11 cellular contexts compared by ENCODE assay signal in genomic region chr1:241610056-241610815, GRCh38. TPM values are rescaled to one million over a fixed set of nuclear protein-coding genes. Genes with fewer than 3 reads are reported as not detected.
DNase-seq lines count a peak whose midpoint lies in the region; ATAC-seq, FAIRE-seq and TF ChIP-seq lines count a peak whose summit lies in the region.
"Had no signal": no experiment of that assay in that cellular context is flagged by ENCODE, and none has a peak within 500 bp of the region (broad histone marks: within the 10 kb centered on the region; RNA-seq: fewer than 3 reads in every experiment).

No MANE protein-coding gene starts in this region.

- H3K79me2 ChIP-seq in astrocyte (ENCODE audit: insufficient read depth, low read length) (no peaks in the 10 kb centered on the region), HepG2 (ENCODE audit: insufficient read depth, low read length) (no peaks in the 10 kb centered on the region)

- peak; percentile 39; the same call in 2 of the 3 replicates for ATAC-seq in HepG2
- no peak for ATAC-seq in aorta (ENCODE audit: low FRiP score)
- ATAC-seq in psoas muscle, result no peak
- no peak for ATAC-seq in GM18519 (IDR thresholded peaks at IDR 0.05; ENCODE audit: low FRiP score, unreplicated experiment)

- in situ Hi-C loops in HepG2 (cut with HindIII; ENCODE audit: extremely low pct_ligation_motif_present, low pct_unique_long_range_greater_than_20kb), result loop anchor here (5.0 kb wide), 1 partner anchor 227 kb away; no protein-coding TSS in a partner anchor

- H2AFZ ChIP-seq in astrocyte (ENCODE audit: low read depth, low read length) (no peak overlapping the region), HepG2 (ENCODE audit: low read length) (no peak overlapping the region)

- intact Hi-C loops in HepG2 (cut with micrococcal nuclease; ENCODE audit: unreplicated experiment), result loop anchor here (5.0 kb wide), 1 partner anchor 78 kb away; the partner anchor contains the start of gene KMO
- intact Hi-C loops in aorta (cut with DNase I), result loop anchor here (2.0 to 5.0 kb wide), 2 partner anchors 222 to 225 kb away; no protein-coding TSS in a partner anchor
- intact Hi-C loops in psoas muscle (cut with DNase I), result no loop called here

- peak; percentile 61 for DNase-seq in DMS153 treated with DMSO at 0.1 percent for 48 hours (lab: John Stamatoyannopoulos, UW; ENCODE audit: unreplicated experiment)
- peak; percentile 31 for DNase-seq in NCI-H2107 (lab: John Stamatoyannopoulos, UW)
- no peak for DNase-seq in astrocyte (ENCODE audit: low read depth)
- peak; percentile 23 for DNase-seq in HepG2 (ENCODE audit: low spot score)
- DNase-seq in aorta, result no peak
- no peak for DNase-seq in psoas muscle
- no peak for DNase-seq in coronary artery (ENCODE audit: low spot score)
- DNase-seq: ovary had no signal

- TF ChIP-seq CTCF in astrocyte (IDR thresholded peaks at IDR 0.05; ENCODE audit: insufficient read depth, low read depth, low read length), result no peak
- no peak for TF ChIP-seq CTCF in HepG2 (CRISPR knock-in tag; IDR thresholded peaks at IDR 0.05)
- no peak for TF ChIP-seq CTCF in psoas muscle (IDR thresholded peaks at IDR 0.05)
- TF ChIP-seq CTCF in coronary artery (IDR thresholded peaks at IDR 0.05), result no peak

- H3K27me3 Mint-ChIP-seq in astrocyte (ENCODE audit: low read depth, unreplicated experiment), result no peaks in the 10 kb centered on the region

- H3K27ac ChIP-seq in astrocyte (ENCODE audit: low read depth, low read length) (no peak overlapping the region), HepG2 (ENCODE audit: extremely low read length, insufficient read depth, low read length) (no peak overlapping the region), aorta (ENCODE audit: low read depth in 1 of 2, low read length in 2 of 2) (no peak overlapping the region), psoas muscle (no peak overlapping the region), coronary artery (no peak overlapping the region)
- H3K27ac ChIP-seq: C4-2B, ovary had no signal

- peaks cover 33% of the 10 kb centered on the region for H3K4me1 ChIP-seq in astrocyte (ENCODE audit: insufficient read depth, low read length)
- peaks cover 19% of the 10 kb centered on the region for H3K4me1 ChIP-seq in HepG2 (ENCODE audit: insufficient read depth, low read length)
- H3K4me1 ChIP-seq in aorta (ENCODE audit: control insufficient read depth in 1 of 2, insufficient read depth in 2 of 2, low read length in 2 of 2), result no peaks in the 10 kb centered on the region
- H3K4me1 ChIP-seq in psoas muscle, result peaks cover 4% of the 10 kb centered on the region

- TF ChIP-seq RAD21 in HepG2 (CRISPR knock-in tag; IDR thresholded peaks at IDR 0.05), result no peak

- H4K20me1 ChIP-seq in astrocyte (ENCODE audit: insufficient read depth, low read length), result no peaks in the 10 kb centered on the region
- no peaks in the 10 kb centered on the region; the same call in 1 of the 2 replicates for H4K20me1 ChIP-seq in HepG2 (ENCODE audit: insufficient read depth, low read length)

- H3K27ac Mint-ChIP-seq in astrocyte (ENCODE audit: unreplicated experiment), result no peak overlapping the region

- H3K9ac ChIP-seq in astrocyte (ENCODE audit: low read length) (no peak overlapping the region), HepG2 (ENCODE audit: insufficient read depth, low read depth, low read length) (no peak overlapping the region)

- CTCF ChIA-PET in HepG2 (lab: Yijun Ruan, JAX; ENCODE audit: low intra/inter-chr PET ratio, low total read pairs), result interaction anchor here (0.7 to 3.9 kb wide), 3 partner anchors 17 to 225 kb away, joined by 3 to 38 read pairs (median 17); partner anchors contain the start of genes CHML and OPN3

- 55% methylated on average over 8 of the region's 8 CpGs for WGBS in HepG2 (ENCODE audit: low lambda C conversion rate)
- WGBS in aorta, 2 donors, result 34 to 36% methylated on average over 8 of the region's 8 CpGs
- WGBS in psoas muscle, 3 donors, result 35 to 36% (median 35%) methylated on average over 8 of the region's 8 CpGs

- no TSS peak for BruUV-seq in HepG2 (replicated peaks; lab: Mats Ljungman, UMichigan)

- H3K4me2 ChIP-seq in astrocyte (ENCODE audit: low read length) (peak overlapping the region; percentile 8), HepG2 (ENCODE audit: low read depth, low read length) (no peak overlapping the region)

- POLR2A ChIA-PET in HepG2 (lab: Yijun Ruan, JAX), result interaction anchor here (1.4 kb wide), 1 partner anchor 32 kb away, joined by 5 read pairs; no protein-coding TSS in a partner anchor

- no peak overlapping the region for H3K4me3 ChIP-seq in astrocyte (ENCODE audit: insufficient read depth, low read depth, low read length)
- H3K4me3 ChIP-seq in HepG2 (replicated peaks in 1 of 3; ENCODE audit: insufficient read depth in 1 of 3, low read depth in 2 of 3, low read length in 3 of 3), result no peak overlapping the region
- no peak overlapping the region for H3K4me3 ChIP-seq in aorta (ENCODE audit: low read length in 2 of 2)
- H3K4me3 ChIP-seq in psoas muscle, result no peak overlapping the region
- no peak overlapping the region for H3K4me3 ChIP-seq in coronary artery
- H3K4me3 ChIP-seq: ovary had no signal

- FAIRE-seq in astrocyte (lab: Jason Lieb, UNC) (no peak), HepG2 (lab: Jason Lieb, UNC) (no peak)

- TF ChIP-seq POLR2A in HepG2 (IDR thresholded peaks at IDR 0.05; ENCODE audit: insufficient read depth in 1 of 2, low read depth in 2 of 2, low read length in 2 of 2), result no peak

- H3K9me3 Mint-ChIP-seq in astrocyte (ENCODE audit: unreplicated experiment), result no peaks in the 10 kb centered on the region

- no peaks in the 10 kb centered on the region for H3K9me3 ChIP-seq in astrocyte (ENCODE audit: insufficient read depth, low read depth, low read length)
- H3K9me3 ChIP-seq in HepG2 (ENCODE audit: low read length), result no peaks in the 10 kb centered on the region
- no peaks in the 10 kb centered on the region for H3K9me3 ChIP-seq in aorta (ENCODE audit: control insufficient read depth, low read length)
- H3K9me3 ChIP-seq in psoas muscle, result no peaks in the 10 kb centered on the region
- H3K9me3 ChIP-seq: ovary had no signal

- no peaks in the 10 kb centered on the region for H3K27me3 ChIP-seq in astrocyte (ENCODE audit: insufficient read depth, low read length)
- H3K27me3 ChIP-seq in HepG2 (ENCODE audit: control insufficient read depth in 1 of 2, insufficient read depth in 2 of 2, low read length in 2 of 2), result no peaks in the 10 kb centered on the region
- H3K27me3 ChIP-seq in aorta (ENCODE audit: control insufficient read depth in 1 of 2, insufficient read depth in 2 of 2, low read length in 1 of 2), result no peaks in the 10 kb centered on the region
- no peaks in the 10 kb centered on the region for H3K27me3 ChIP-seq in psoas muscle (ENCODE audit: insufficient read depth in 3 of 3, low read length in 2 of 3)
- H3K27me3 ChIP-seq: ovary had no signal

- H3K36me3 Mint-ChIP-seq in astrocyte (ENCODE audit: low read depth, unreplicated experiment), result no peaks in the 10 kb centered on the region

- TF ChIP-seq EP300 in HepG2 (IDR thresholded peaks at IDR 0.05; ENCODE audit: low read depth in 2 of 2, low read length in 2 of 2) (no peak), HepG2 (CRISPR knock-in tag; IDR thresholded peaks at IDR 0.05; ENCODE audit: borderline replicate concordance) (no peak)

- peaks cover 24% of the 10 kb centered on the region for H3K4me1 Mint-ChIP-seq in astrocyte (ENCODE audit: low read depth, unreplicated experiment)

- H3K4me3 Mint-ChIP-seq in astrocyte (ENCODE audit: unreplicated experiment), result no peak overlapping the region

- H3K36me3 ChIP-seq in astrocyte (ENCODE audit: insufficient read depth, low read length), result no peaks in the 10 kb centered on the region
- H3K36me3 ChIP-seq in HepG2 (replicated peaks in 1 of 2; ENCODE audit: control insufficient read depth in 1 of 2, insufficient read depth in 2 of 2, low read length in 2 of 2), result no peaks in the 10 kb centered on the region
- H3K36me3 ChIP-seq in aorta (ENCODE audit: control insufficient read depth in 1 of 2, insufficient read depth in 2 of 2, low read length in 1 of 2), result no peaks in the 10 kb centered on the region
- no peaks in the 10 kb centered on the region for H3K36me3 ChIP-seq in psoas muscle (ENCODE audit: insufficient read depth in 1 of 2, low read depth in 1 of 2)
- H3K36me3 ChIP-seq: ovary had no signal

RNA-seq across cellular contexts. Expression of gene CHML, which starts 29.9 kb away (rescaled TPM):
- 16.6 and 22.6 TPM in 2 replicates for total RNA-seq in astrocyte
- 16.7 and 21.0 TPM in 2 replicates for total RNA-seq in HepG2 (2016; rRNA removed; fragmentation: Illumina TruSeq; extraction: Trizol)
- 1.2 and 1.5 TPM in 2 replicates for total RNA-seq in HepG2 (2016; cell fraction: cytosol; rRNA removed; fragmentation: Illumina TruSeq; extraction: Trizol; ENCODE audit: low read depth)
- 15.5 and 19.9 TPM in 2 replicates for total RNA-seq in HepG2 (2016; cell fraction: insoluble cytoplasmic fraction; rRNA removed; fragmentation: Illumina TruSeq; extraction: Trizol)
- 7.3 TPM in 2 replicates for total RNA-seq in HepG2 (2016; cell fraction: membrane; rRNA removed; fragmentation: Illumina TruSeq; extraction: Trizol)
- 27.0 and 27.7 TPM in 2 replicates for total RNA-seq in HepG2 (2016; cell fraction: nucleus; rRNA removed; fragmentation: Illumina TruSeq; extraction: Trizol)
- polyA plus RNA-seq in HepG2 (2011; rRNA removed), result 5.2 TPM in 2 replicates
- 2.2 and 2.7 TPM in 2 replicates for polyA plus RNA-seq in HepG2 (2011; cell fraction: cytosol; rRNA removed)
- polyA plus RNA-seq in HepG2 (2011; cell fraction: nucleus; rRNA removed), result 7.1 and 7.8 TPM in 2 replicates
- 7.1 and 8.1 TPM in 2 replicates for polyA plus RNA-seq in HepG2 (2012)
- polyA plus RNA-seq in HepG2 (2016; cell fraction: cytosol; fragmentation: Illumina TruSeq; extraction: Trizol; ENCODE audit: low read depth), result 0.27 and 0.35 TPM in 2 replicates
- 9.8 and 11.3 TPM in 2 replicates for polyA plus RNA-seq in HepG2 (2016; cell fraction: insoluble cytoplasmic fraction; fragmentation: Illumina TruSeq; extraction: Trizol; ENCODE audit: low read depth)
- 1.2 and 1.6 TPM in 2 replicates for polyA plus RNA-seq in HepG2 (2016; cell fraction: membrane; fragmentation: Illumina TruSeq; extraction: Trizol; ENCODE audit: low read depth)
- polyA plus RNA-seq in HepG2 (2016; cell fraction: nucleus; fragmentation: Illumina TruSeq; extraction: Trizol; ENCODE audit: insufficient read depth, low read depth), result 16.7 and 19.0 TPM in 2 replicates
- polyA minus RNA-seq in HepG2 (2011; rRNA and poly(A)+ RNA removed; ENCODE audit: low replicate concordance), result 34.4 and 211 TPM in 2 replicates
- 8.0 and 11.1 TPM in 2 replicates for polyA minus RNA-seq in HepG2 (2011; cell fraction: cytosol; rRNA and poly(A)+ RNA removed)
- 44.5 and 48.6 TPM in 2 replicates for polyA minus RNA-seq in HepG2 (2011; cell fraction: nucleus; rRNA and poly(A)+ RNA removed)
- total RNA-seq in aorta, result 10 to 100 TPM in 1 of 2 donors, 1 to 10 TPM in 1; 9.9 to 13.3 TPM
- polyA plus RNA-seq in aorta, result 1 to 10 TPM; 2.6 to 3.1 TPM
- total RNA-seq in psoas muscle, result 10 to 100 TPM in 1 of 4 donors, 1 to 10 TPM in 3; 3.5 to 10.7 (median 5.4) TPM
- 1 to 10 TPM; 2.4 to 5.6 (median 4.2) TPM for polyA plus RNA-seq in psoas muscle

RNA-seq across cellular contexts. Expression of gene OPN3, which starts 29.9 kb away (rescaled TPM):
- total RNA-seq in astrocyte (12.0 and 16.9 TPM in 2 replicates), HepG2 (2016; rRNA removed; fragmentation: Illumina TruSeq; extraction: Trizol) (17.2 and 17.4 TPM in 2 replicates), aorta (1 to 10 TPM; 5.8 to 6.5 TPM), psoas muscle (1 to 10 TPM; 1.7 to 4.7 (median 3.8) TPM)
- 10.2 and 13.6 TPM in 2 replicates for total RNA-seq in HepG2 (2016; cell fraction: cytosol; rRNA removed; fragmentation: Illumina TruSeq; extraction: Trizol; ENCODE audit: low read depth)
- total RNA-seq in HepG2 (2016; cell fraction: insoluble cytoplasmic fraction; rRNA removed; fragmentation: Illumina TruSeq; extraction: Trizol), result 16.6 and 16.7 TPM in 2 replicates
- 27.6 and 32.6 TPM in 2 replicates for total RNA-seq in HepG2 (2016; cell fraction: membrane; rRNA removed; fragmentation: Illumina TruSeq; extraction: Trizol)
- 9.9 and 12.6 TPM in 2 replicates for total RNA-seq in HepG2 (2016; cell fraction: nucleus; rRNA removed; fragmentation: Illumina TruSeq; extraction: Trizol)
- polyA plus RNA-seq in HepG2 (2011; rRNA removed) (15.8 and 23.0 TPM in 2 replicates), aorta (10 to 100 TPM in 1 of 2 donors, 1 to 10 TPM in 1; 5.3 to 18.2 TPM), psoas muscle (1 to 10 TPM; 2.4 to 7.0 (median 5.8) TPM)
- 11.8 and 19.2 TPM in 2 replicates for polyA plus RNA-seq in HepG2 (2011; cell fraction: cytosol; rRNA removed)
- 5.3 and 5.8 TPM in 2 replicates for polyA plus RNA-seq in HepG2 (2011; cell fraction: nucleus; rRNA removed)
- 19.0 and 21.9 TPM in 2 replicates for polyA plus RNA-seq in HepG2 (2012)
- 16.5 and 18.0 TPM in 2 replicates for polyA plus RNA-seq in HepG2 (2016; cell fraction: cytosol; fragmentation: Illumina TruSeq; extraction: Trizol; ENCODE audit: low read depth)
- polyA plus RNA-seq in HepG2 (2016; cell fraction: insoluble cytoplasmic fraction; fragmentation: Illumina TruSeq; extraction: Trizol; ENCODE audit: low read depth), result 21.8 and 24.0 TPM in 2 replicates
- 30.5 and 31.8 TPM in 2 replicates for polyA plus RNA-seq in HepG2 (2016; cell fraction: membrane; fragmentation: Illumina TruSeq; extraction: Trizol; ENCODE audit: low read depth)
- 23.1 and 23.3 TPM in 2 replicates for polyA plus RNA-seq in HepG2 (2016; cell fraction: nucleus; fragmentation: Illumina TruSeq; extraction: Trizol; ENCODE audit: insufficient read depth, low read depth)
- polyA minus RNA-seq in HepG2 (2011; rRNA and poly(A)+ RNA removed; ENCODE audit: low replicate concordance), result 13.5 and 35.7 TPM in 2 replicates
- 8.9 and 10.1 TPM in 2 replicates for polyA minus RNA-seq in HepG2 (2011; cell fraction: cytosol; rRNA and poly(A)+ RNA removed)
- polyA minus RNA-seq in HepG2 (2011; cell fraction: nucleus; rRNA and poly(A)+ RNA removed), result 7.6 and 10.9 TPM in 2 replicates

RNA-seq across cellular contexts. Expression of gene WDR64, which starts 41.8 kb away (rescaled TPM):
- not detected in 2 replicates for total RNA-seq in astrocyte
- not detected in 2 replicates for total RNA-seq in HepG2 (2016; rRNA removed; fragmentation: Illumina TruSeq; extraction: Trizol)
- total RNA-seq in HepG2 (2016; cell fraction: cytosol; rRNA removed; fragmentation: Illumina TruSeq; extraction: Trizol; ENCODE audit: low read depth), result not detected in 2 replicates
- total RNA-seq in HepG2 (2016; cell fraction: insoluble cytoplasmic fraction; rRNA removed; fragmentation: Illumina TruSeq; extraction: Trizol), result not detected in 2 replicates
- total RNA-seq in HepG2 (2016; cell fraction: membrane; rRNA removed; fragmentation: Illumina TruSeq; extraction: Trizol), result not detected in 2 replicates
- total RNA-seq in HepG2 (2016; cell fraction: nucleus; rRNA removed; fragmentation: Illumina TruSeq; extraction: Trizol), result not detected in 2 replicates
- polyA plus RNA-seq in HepG2 (2011; rRNA removed), result not detected in 2 replicates
- not detected in 2 replicates for polyA plus RNA-seq in HepG2 (2011; cell fraction: cytosol; rRNA removed)
- polyA plus RNA-seq in HepG2 (2011; cell fraction: nucleus; rRNA removed), result not detected in 2 replicates
- not detected in 2 replicates for polyA plus RNA-seq in HepG2 (2012)
- not detected in 2 replicates for polyA plus RNA-seq in HepG2 (2016; cell fraction: cytosol; fragmentation: Illumina TruSeq; extraction: Trizol; ENCODE audit: low read depth)
- polyA plus RNA-seq in HepG2 (2016; cell fraction: insoluble cytoplasmic fraction; fragmentation: Illumina TruSeq; extraction: Trizol; ENCODE audit: low read depth), result not detected in 2 replicates
- polyA plus RNA-seq in HepG2 (2016; cell fraction: membrane; fragmentation: Illumina TruSeq; extraction: Trizol; ENCODE audit: low read depth), result not detected in 2 replicates
- polyA plus RNA-seq in HepG2 (2016; cell fraction: nucleus; fragmentation: Illumina TruSeq; extraction: Trizol; ENCODE audit: insufficient read depth, low read depth), result not detected in 2 replicates
- polyA minus RNA-seq in HepG2 (2011; rRNA and poly(A)+ RNA removed; ENCODE audit: low replicate concordance), result not detected in 2 replicates
- not detected in 2 replicates for polyA minus RNA-seq in HepG2 (2011; cell fraction: cytosol; rRNA and poly(A)+ RNA removed)
- polyA minus RNA-seq in HepG2 (2011; cell fraction: nucleus; rRNA and poly(A)+ RNA removed), result not detected in 2 replicates
- total RNA-seq in aorta, result not detected
- not detected for polyA plus RNA-seq in aorta
- total RNA-seq in psoas muscle, result not detected
- polyA plus RNA-seq in psoas muscle, result not detected
- total RNA-seq: activated CD8-positive, alpha-beta memory T cell treated with anti-CD3 and anti-CD28 coated beads for 36 hours had no signal

Comparison
In these comparisons a context has a peak if more than half of its experiments do, and no peak if none do; other contexts are left out.
1. DNase-seq: peak in DMS153 treated with DMSO at 0.1 percent for 48 hours (single experiment), NCI-H2107 (single experiment) and HepG2 (single experiment); none in astrocyte (single experiment), aorta (0 of 2), psoas muscle (0 of 2) and coronary artery (single experiment).
2. intact Hi-C loops: an anchor here in HepG2 (5.0 kb wide) and aorta (2.0 to 5.0 kb wide); none called in psoas muscle.